In the genomic region with DNA sequence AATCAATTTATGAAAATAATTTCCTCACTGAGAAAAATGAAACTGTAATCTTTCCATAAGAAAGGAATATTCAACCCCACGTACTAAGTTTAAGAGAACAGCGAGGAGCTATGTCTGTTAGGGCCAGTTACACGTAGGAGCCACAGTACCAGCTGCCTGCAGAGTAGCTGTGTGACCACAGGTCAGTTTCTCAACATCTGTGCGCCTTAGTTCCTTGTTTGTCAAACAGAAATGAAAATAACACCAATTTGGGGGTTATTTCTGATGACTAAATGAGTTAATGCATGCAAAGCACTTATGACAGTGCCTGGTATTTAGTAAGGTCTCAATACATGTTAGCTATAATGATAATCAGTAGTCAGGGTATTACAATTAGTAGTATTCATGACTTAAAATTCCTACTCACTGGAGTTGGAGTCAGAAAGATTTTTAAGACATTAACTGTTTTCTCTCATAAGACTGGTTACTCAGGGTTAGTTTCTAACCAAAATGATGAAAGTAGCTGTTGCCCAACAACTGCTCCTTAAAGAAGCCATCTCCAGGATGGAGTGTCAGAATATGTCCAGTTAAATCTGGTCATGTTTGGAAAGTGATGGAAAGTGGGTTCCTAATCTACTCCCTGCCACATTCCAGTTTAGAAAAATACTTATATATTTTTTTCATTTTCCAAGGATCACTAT, we compare ENCODE assay signal across 9 cellular contexts.
A peak's percentile ranks its signal among the peaks of the same experiment; 100 is the strongest.
DNase-seq lines count a peak whose midpoint lies in the region; ATAC-seq, FAIRE-seq and TF ChIP-seq lines count a peak whose summit lies in the region.
"Had no signal": no experiment of that assay in that cellular context is flagged by ENCODE, and none has a peak within 500 bp of the region (broad histone marks: within the 10 kb centered on the region; RNA-seq: fewer than 3 reads in every experiment).

No MANE protein-coding gene starts in this region.

- FAIRE-seq in HTR-8/SVneo (lab: Jason Lieb, UNC) = no peak

- H3K36me3 ChIP-seq in right atrium auricular region = no peaks in the 10 kb centered on the region

- TF ChIP-seq CTCF in fibroblast of villous mesenchyme (IDR thresholded peaks at IDR 0.05; ENCODE audit: insufficient read depth, low read depth, low read length) (no peak), right atrium auricular region (IDR thresholded peaks at IDR 0.05) (no peak)

- H3K27me3 ChIP-seq in right atrium auricular region = no peaks in the 10 kb centered on the region

- no peaks in the 10 kb centered on the region for H3K9me3 ChIP-seq in right atrium auricular region

- H3K4me3 ChIP-seq in fibroblast of villous mesenchyme (ENCODE audit: low read depth, low read length) = no peak overlapping the region
- no peak overlapping the region for H3K4me3 ChIP-seq in right atrium auricular region

- H3K27ac ChIP-seq in right atrium auricular region = no peak overlapping the region

- ATAC-seq in GM18499 (IDR thresholded peaks at IDR 0.05; ENCODE audit: insufficient read depth, unreplicated experiment) (peak; percentile 77), GM21529 (IDR thresholded peaks at IDR 0.05; ENCODE audit: unreplicated experiment) (peak; percentile 93), HG03469 (IDR thresholded peaks at IDR 0.05; ENCODE audit: unreplicated experiment) (peak; percentile 74)

- peak; percentile 34 for DNase-seq in fibroblast of villous mesenchyme (ENCODE audit: low read depth)
- no peak for DNase-seq in right atrium auricular region (ENCODE audit: low spot score)
- no peak for DNase-seq in activated effector memory CD4-positive, alpha-beta T cell treated with anti-CD3 and anti-CD28 coated beads, Interleukin-2, amount 50 U/mL, for 16 hours
- DNase-seq in HTR-8/SVneo (ENCODE audit: insufficient read length, low spot score) = no peak
- no peak for DNase-seq in GOT3 (lab: John Stamatoyannopoulos, UW)
- DNase-seq: naive B cell had no signal

- H3K4me1 ChIP-seq in right atrium auricular region = peaks cover 0 to 26% of the 10 kb centered on the region in 2 donors
